In the genomic region with DNA sequence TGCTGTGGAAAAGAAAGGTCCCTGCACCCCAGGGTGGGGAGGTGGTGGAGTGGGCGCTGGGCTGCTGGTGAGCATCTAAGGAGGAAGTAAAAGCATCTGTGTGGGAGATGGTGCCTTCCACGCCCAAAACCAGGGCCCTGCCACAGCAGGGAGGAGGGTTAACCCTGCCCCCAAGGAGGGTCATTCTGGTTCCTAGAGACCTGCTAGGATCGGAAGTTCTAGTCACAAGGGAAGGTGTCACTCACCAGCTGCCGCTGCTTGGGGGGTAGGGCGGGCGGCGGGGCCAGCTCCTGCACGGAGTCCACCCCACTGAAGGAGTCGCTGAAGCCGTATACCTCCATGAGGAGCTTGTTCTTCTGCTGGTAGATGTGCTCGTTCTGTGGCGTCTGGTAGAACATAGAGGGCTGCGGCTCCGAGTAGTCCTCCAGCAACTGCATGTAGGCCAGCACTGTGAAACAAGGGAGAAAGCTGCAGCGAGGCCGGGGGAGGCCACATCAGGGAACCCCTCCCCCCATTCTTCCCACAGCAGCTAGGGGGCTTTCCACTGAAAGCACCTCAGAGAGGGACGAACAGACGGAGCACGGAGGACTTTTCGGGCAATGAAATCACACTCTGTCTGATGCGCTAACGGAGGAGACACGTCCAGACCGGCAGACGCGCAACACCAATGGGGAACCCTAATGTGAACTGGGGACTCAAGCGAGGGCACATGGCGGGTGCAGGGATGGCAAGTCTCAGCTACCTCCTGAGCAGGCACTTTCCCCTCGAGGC, we compare ENCODE assay signal across 9 cellular contexts.
DNase-seq lines count a peak whose midpoint lies in the region; ATAC-seq and TF ChIP-seq lines count a peak whose summit lies in the region.
"Had no signal": no experiment of that assay in that cellular context is flagged by ENCODE, and none has a peak within 500 bp of the region (broad histone marks: within the 10 kb centered on the region; RNA-seq: fewer than 3 reads in every experiment).

No MANE protein-coding gene starts in this region.

- H3K27me3 ChIP-seq in neutrophil, result no peaks in the 10 kb centered on the region
- H3K27me3 ChIP-seq: SJSA1, tibial nerve had no signal

- H3K4me3 Mint-ChIP-seq in activated B cell treated with CpG ODN at 0.5 μM for 24 hours, result peak overlapping the region; percentile 74

- no peaks in the 10 kb centered on the region for H3K9me3 ChIP-seq in neutrophil
- H3K9me3 ChIP-seq: SJSA1, tibial nerve had no signal

- no peak overlapping the region for H3K4me3 ChIP-seq in neutrophil (ENCODE audit: low read depth in 1 of 2, low read length in 1 of 2)
- H3K4me3 ChIP-seq: SJSA1, tibial nerve had no signal

- H3K4me1 Mint-ChIP-seq in activated B cell treated with CpG ODN at 0.5 μM for 24 hours, result peaks cover 47% of the 10 kb centered on the region

- intact Hi-C loops in activated B cell treated with CpG ODN at 0.5 μM for 24 hours (cut with micrococcal nuclease), result loop anchor here (1.0 to 2.0 kb wide), 3 partner anchors 9 to 108 kb away; no protein-coding TSS in a partner anchor

- POLR2A ChIA-PET in activated B cell treated with CpG ODN at 0.5 μM for 24 hours (lab: Charles Lee), result interaction anchor here (0.6 to 14.9 kb wide), 20 partner anchors 8 to 272 kb away, joined by 3 to 567 read pairs (median 6); a partner anchor contains a TSS

- TF ChIP-seq CTCF in activated B cell treated with CpG ODN at 0.5 μM for 24 hours (IDR thresholded peaks at IDR 0.05), result no peak
- no peak for TF ChIP-seq CTCF in neutrophil (IDR thresholded peaks at IDR 0.05)

- ATAC-seq in GM18517 (IDR thresholded peaks at IDR 0.05; ENCODE audit: unreplicated experiment), result peak; percentile 50
- peak; percentile 45 for ATAC-seq in HG02588 (IDR thresholded peaks at IDR 0.05; ENCODE audit: unreplicated experiment)
- peak; percentile 79 for ATAC-seq in activated B cell treated with CpG ODN at 0.5 μM for 24 hours (ENCODE audit: low read depth)
- no peak for ATAC-seq in GM19328 (IDR thresholded peaks at IDR 0.05; ENCODE audit: unreplicated experiment)

- DNase-seq in activated B cell treated with CpG ODN at 0.5 μM for 24 hours (peak; percentile 39), NCI-H1436 treated with DMSO at 0.1 percent for 48 hours (lab: John Stamatoyannopoulos, UW) (no peak), NCI-H1930 (lab: John Stamatoyannopoulos, UW) (no peak)

- H3K4me1 ChIP-seq in neutrophil (ENCODE audit: control insufficient read depth in 1 of 2, insufficient read depth in 1 of 2, low read depth in 1 of 2, low read length in 1 of 2), result peaks cover 19 to 24% of the 10 kb centered on the region in 2 experiments

- no peaks in the 10 kb centered on the region for H3K9me3 Mint-ChIP-seq in activated B cell treated with CpG ODN at 0.5 μM for 24 hours

- peak overlapping the region; percentile 83 for H3K27ac ChIP-seq in neutrophil
- H3K27ac ChIP-seq: SJSA1 had no signal

- peak overlapping the region; percentile 88 for H3K27ac Mint-ChIP-seq in activated B cell treated with CpG ODN at 0.5 μM for 24 hours

- no peaks in the 10 kb centered on the region for H3K27me3 Mint-ChIP-seq in activated B cell treated with CpG ODN at 0.5 μM for 24 hours

- CTCF ChIA-PET in activated B cell treated with CpG ODN at 0.5 μM for 24 hours (lab: Charles Lee), result interaction anchor here (0.6 to 3.3 kb wide), 9 partner anchors 8 to 118 kb away, joined by 3 to 22 read pairs (median 4); a partner anchor contains a TSS

- peaks cover 78% of the 10 kb centered on the region for H3K36me3 ChIP-seq in neutrophil

- H3K36me3 Mint-ChIP-seq in activated B cell treated with CpG ODN at 0.5 μM for 24 hours (ENCODE audit: low read depth), result peaks cover 99% of the 10 kb centered on the region
